In genomic region chr12:6207254-6207942, GRCh38 we compare ENCODE assay signal across 1 cellular context.
TF ChIP-seq lines count a peak whose summit lies in the region.

No MANE protein-coding gene starts in this region.

TF ChIP-seq in GM23338, 12 proteins besides CTCF, POLR2A, EP300 and RAD21 (continued from another document):
- TF ChIP-seq ZNF462 (CRISPR knock-in tag; IDR thresholded peaks at IDR 0.05) (no peak), ETS1 (IDR thresholded peaks at IDR 0.05) (no peak), ZNF331 (CRISPR knock-in tag; IDR thresholded peaks at IDR 0.05; ENCODE audit: low read depth) (no peak), ZNF114 (CRISPR knock-in tag; IDR thresholded peaks at IDR 0.05) (no peak), STAT1 (IDR thresholded peaks at IDR 0.05; ENCODE audit: unreplicated experiment) (no peak), REST (IDR thresholded peaks at IDR 0.05; ENCODE audit: unreplicated experiment) (no peak), EZH2phosphoT487 (IDR thresholded peaks at IDR 0.05; ENCODE audit: unreplicated experiment) (no peak), JUNB (IDR thresholded peaks at IDR 0.05; ENCODE audit: unreplicated experiment) (no peak)
